12 cellular contexts compared by ENCODE assay signal in the genomic region with DNA sequence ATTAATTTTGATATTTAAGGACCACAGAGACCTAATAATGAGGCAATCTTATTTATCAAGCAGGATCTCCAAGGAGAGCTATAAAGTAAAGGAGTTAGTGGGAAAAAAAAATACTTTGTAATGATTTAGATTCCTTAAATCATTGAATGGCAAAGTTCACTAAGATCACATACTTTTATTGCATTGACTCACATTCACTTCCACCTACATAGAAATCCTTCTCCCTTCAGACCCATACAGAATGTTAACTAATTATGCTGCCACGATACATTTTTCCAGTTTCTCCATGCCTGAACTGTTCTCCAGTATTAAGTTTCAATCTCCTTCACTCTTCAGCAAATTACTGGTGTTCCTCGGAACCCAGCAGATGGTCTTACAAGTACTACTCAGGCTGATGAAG.
"Had no signal": no experiment of that assay in that cellular context is flagged by ENCODE, and none has a peak within 500 bp of the region (broad histone marks: within the 10 kb centered on the region; RNA-seq: fewer than 3 reads in every experiment).

No MANE protein-coding gene starts in this region.

- H3K27me3 ChIP-seq: neural progenitor cell had no signal

- H3K9me3 Mint-ChIP-seq: activated naive CD4-positive, alpha-beta T cell treated with anti-CD3 and anti-CD28 coated beads, Interleukin-2, amount 50 U/mL, for 24 hours; mesothelial cell of epicardium; neural progenitor cell; T-helper 2 cell treated with Interferon-gamma antibody and Interleukin-4, amounts not matched to agents 5 μg/mL and 100 μg/mL, for 36 hours; type B pancreatic cell had no signal

- H3K36me3 Mint-ChIP-seq: activated naive CD4-positive, alpha-beta T cell treated with anti-CD3 and anti-CD28 coated beads, Interleukin-2, amount 50 U/mL, for 24 hours; mesothelial cell of epicardium; neural progenitor cell; type B pancreatic cell had no signal

- H3K27ac ChIP-seq: neural progenitor cell had no signal

- H3K4me3 ChIP-seq: neural progenitor cell had no signal

- H3K4me2 ChIP-seq: neural progenitor cell had no signal

- H3K27ac Mint-ChIP-seq: activated naive CD4-positive, alpha-beta T cell treated with anti-CD3 and anti-CD28 coated beads, Interleukin-2, amount 50 U/mL, for 24 hours; mesothelial cell of epicardium; neural progenitor cell; T-helper 2 cell treated with Interferon-gamma antibody and Interleukin-4, amounts not matched to agents 5 μg/mL and 100 μg/mL, for 36 hours; type B pancreatic cell had no signal

- H3K4me3 Mint-ChIP-seq: activated naive CD4-positive, alpha-beta T cell treated with anti-CD3 and anti-CD28 coated beads, Interleukin-2, amount 50 U/mL, for 24 hours; mesothelial cell of epicardium; neural progenitor cell; T-helper 2 cell treated with Interferon-gamma antibody and Interleukin-4, amounts not matched to agents 5 μg/mL and 100 μg/mL, for 36 hours; type B pancreatic cell had no signal

- H3K36me3 ChIP-seq: neural progenitor cell had no signal

- DNase-seq: activated effector memory CD4-positive, alpha-beta T cell treated with Interleukin-2 at 50 U/mL for 16 hours; activated T-cell treated with anti-CD3 and anti-CD28 coated beads, Interleukin-2, amount 50 U/mL, for 1 hour; amygdala; effector CD4-positive, alpha-beta T cell; right cardiac atrium; stimulated activated CD4-positive, alpha-beta T cell treated with anti-CD3 and anti-CD28 coated beads, Interleukin-2, amount 100 ng/mL, for 24 hours; stimulated activated naive CD4-positive, alpha-beta T cell had no signal

- ATAC-seq: right cardiac atrium had no signal

- H3K4me1 ChIP-seq: neural progenitor cell had no signal

- H2AFZ ChIP-seq: neural progenitor cell had no signal

- H3K9ac ChIP-seq: neural progenitor cell had no signal

- H3K4me1 Mint-ChIP-seq: activated naive CD4-positive, alpha-beta T cell treated with anti-CD3 and anti-CD28 coated beads, Interleukin-2, amount 50 U/mL, for 24 hours had no signal
